11 cellular contexts compared by ENCODE assay signal in the genomic region with DNA sequence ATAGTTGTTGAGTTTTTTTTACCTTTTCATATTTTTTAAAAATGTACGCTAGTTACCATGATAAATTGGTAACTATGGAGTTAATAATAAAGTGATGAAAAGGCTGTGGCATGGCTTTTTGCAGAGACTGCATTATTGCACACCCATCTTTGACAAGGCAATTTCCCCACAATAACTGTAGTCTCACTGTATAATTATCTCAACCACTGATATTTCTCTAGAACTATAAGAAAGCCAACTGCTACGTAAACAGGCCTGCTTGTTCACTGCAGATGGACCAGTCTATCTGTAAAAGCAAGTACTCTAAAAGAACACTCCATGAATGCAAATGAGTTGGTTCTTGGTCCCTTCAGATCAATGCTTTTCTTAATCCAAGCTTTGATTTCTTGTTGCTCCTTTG.
"Had no signal": no experiment of that assay in that cellular context is flagged by ENCODE, and none has a peak within 500 bp of the region (broad histone marks: within the 10 kb centered on the region; RNA-seq: fewer than 3 reads in every experiment).

No MANE protein-coding gene starts in this region.

- ATAC-seq: heart right ventricle; left ventricle myocardium superior; naive thymus-derived CD4-positive, alpha-beta T cell; pancreas; right lobe of liver; stimulated activated memory B cell treated with anti-CD40 and anti-IgM and Interleukin-4, amounts not matched to agents 10 μg/mL and 1 μg/mL and 100 μg/mL, for 72 hours had no signal

- H3K36me3 ChIP-seq: heart right ventricle, pancreas, right lobe of liver, WERI-Rb-1 had no signal

- H3K27me3 ChIP-seq: heart right ventricle, pancreas, right lobe of liver had no signal

- DNase-seq: activated CD4-positive, alpha-beta T cell treated with anti-CD3 and anti-CD28 coated beads for 1 hour; activated CD4-positive, alpha-beta T cell treated with anti-CD3 and anti-CD28 coated beads, Interleukin-2, amount 50 U/mL, for 4 hours; heart right ventricle; left ventricle myocardium superior; mesenchymal stem cell; naive thymus-derived CD4-positive, alpha-beta T cell; pancreas; right lobe of liver; stimulated activated CD4-positive, alpha-beta T cell treated with anti-CD3 and anti-CD28 coated beads, Interleukin-4, amount 100 ng/mL, for 4 hours; WERI-Rb-1 had no signal

- H3K9me3 ChIP-seq: pancreas, right lobe of liver had no signal

- H3K4me3 ChIP-seq: heart right ventricle, pancreas, right lobe of liver had no signal

- H3K27ac ChIP-seq: heart right ventricle, pancreas, right lobe of liver, WERI-Rb-1 had no signal

- H3K4me1 ChIP-seq: heart right ventricle, pancreas, right lobe of liver had no signal
